ENCODE assay signal across 20 cellular contexts in the genomic region with DNA sequence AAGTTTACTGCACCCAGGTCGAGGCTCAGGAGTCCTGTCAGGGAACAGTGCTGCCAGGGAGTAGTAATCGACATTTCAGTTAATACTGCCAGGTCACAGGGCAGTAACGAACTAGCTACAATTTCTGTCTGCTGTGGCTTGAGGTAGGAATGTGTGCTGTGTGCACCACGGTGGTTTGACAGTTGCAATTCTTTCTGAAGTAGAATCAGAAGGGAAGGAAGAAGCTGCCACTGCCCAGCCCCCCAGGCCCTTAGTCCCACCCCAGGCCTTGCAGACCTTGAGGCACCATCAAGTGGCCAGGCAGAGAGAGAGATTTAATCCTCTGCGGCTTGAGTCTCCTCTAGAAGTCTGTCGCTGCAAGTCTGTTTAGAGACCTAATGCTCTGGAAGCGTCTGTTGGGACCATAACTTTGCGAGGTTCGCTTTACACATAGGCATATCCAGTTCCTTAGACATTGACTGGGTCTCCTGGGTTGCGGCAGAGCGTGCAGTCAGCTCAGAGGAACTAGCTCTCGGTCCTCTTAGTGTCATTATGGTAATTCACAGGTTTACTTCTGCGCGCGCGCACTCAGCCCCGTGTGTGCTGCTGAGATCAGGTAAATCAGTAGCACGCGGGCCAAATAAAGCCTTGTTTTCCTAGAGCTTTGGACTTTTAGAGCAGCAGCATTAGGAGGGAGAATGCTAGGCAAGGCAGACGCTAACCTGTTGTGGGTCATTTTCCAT. TPM values are rescaled to one million over a fixed set of nuclear protein-coding genes. Genes with fewer than 3 reads are reported as not detected.
DNase-seq lines count a peak whose midpoint lies in the region; ATAC-seq and TF ChIP-seq lines count a peak whose summit lies in the region.
"Had no signal": no experiment of that assay in that cellular context is flagged by ENCODE, and none has a peak within 500 bp of the region (broad histone marks: within the 10 kb centered on the region; RNA-seq: fewer than 3 reads in every experiment).

No MANE protein-coding gene starts in this region.

- WGBS in endodermal cell (ENCODE audit: insufficient coverage in 1 of 2, insufficient read length in 1 of 2), 2 experiments = 2 to 5% methylated on average over 17 to 20 of the region's 20 CpGs
- WGBS in suprapubic skin = 7% methylated on average over 20 of the region's 20 CpGs

- no peak for TF ChIP-seq EP300 in suprapubic skin (IDR thresholded peaks at IDR 0.05)

- H3K4me1 Mint-ChIP-seq in endodermal cell (peaks cover 51% of the 10 kb centered on the region), type B pancreatic cell (ENCODE audit: unreplicated experiment) (peaks cover 5% of the 10 kb centered on the region)
- H3K4me1 Mint-ChIP-seq: stimulated activated effector memory CD8-positive, alpha-beta T cell treated with anti-CD3 and anti-CD28 coated beads, Interleukin-12 subunit alpha, Interleukin-12 subunit beta, amount 100 ng/mL, for 72 hours had no signal

- H3K36me3 Mint-ChIP-seq in endodermal cell (ENCODE audit: low read depth) (no peaks in the 10 kb centered on the region), type B pancreatic cell (peaks cover 3% of the 10 kb centered on the region)
- H3K36me3 Mint-ChIP-seq: stimulated activated effector memory CD8-positive, alpha-beta T cell treated with anti-CD3 and anti-CD28 coated beads, Interleukin-12 subunit alpha, Interleukin-12 subunit beta, amount 100 ng/mL, for 72 hours had no signal

- H3K4me1 ChIP-seq in endodermal cell (ENCODE audit: control insufficient read depth, insufficient read depth, low read length) (peaks cover 21% of the 10 kb centered on the region), breast epithelium (no peaks in the 10 kb centered on the region), suprapubic skin (peaks cover 15% of the 10 kb centered on the region)

- intact Hi-C loops in breast epithelium (cut with DNase I; ENCODE audit: low total_unique reads) = no loop called here

- H3K27ac ChIP-seq in endodermal cell (ENCODE audit: low read depth, low read length) (no peak overlapping the region), breast epithelium (no peak overlapping the region), suprapubic skin (no peak overlapping the region)

- no peak overlapping the region for H3K9ac ChIP-seq in endodermal cell (ENCODE audit: extremely low read depth, low read length, poor library complexity, severe bottlenecking)

- H3K36me3 ChIP-seq in endodermal cell (ENCODE audit: control insufficient read depth, insufficient read depth, low read length) (no peaks in the 10 kb centered on the region), breast epithelium (no peaks in the 10 kb centered on the region), suprapubic skin (no peaks in the 10 kb centered on the region)

- no peak for TF ChIP-seq POLR2A in breast epithelium (IDR thresholded peaks at IDR 0.05)
- no peak for TF ChIP-seq POLR2A in suprapubic skin (IDR thresholded peaks at IDR 0.05)

- H3K4me3 ChIP-seq in endodermal cell (ENCODE audit: low read length) = peak overlapping the region; percentile 65
- H3K4me3 ChIP-seq in breast epithelium = no peak overlapping the region
- H3K4me3 ChIP-seq in suprapubic skin = no peak overlapping the region

- no peak overlapping the region for H3K27ac Mint-ChIP-seq in endodermal cell
- no peak overlapping the region for H3K27ac Mint-ChIP-seq in type B pancreatic cell
- H3K27ac Mint-ChIP-seq: CD4-positive, CD25-positive, alpha-beta regulatory T cell; dendritic cell treated with granulocyte-macrophage colony-stimulating factor and Interleukin-4, amounts not matched to agents 40 ng/mL and 50 ng/mL, for 4 days; HFFc6; stimulated activated effector memory CD8-positive, alpha-beta T cell treated with anti-CD3 and anti-CD28 coated beads, Interleukin-12 subunit alpha, Interleukin-12 subunit beta, amount 100 ng/mL, for 72 hours had no signal

- ATAC-seq in GM18861 (IDR thresholded peaks at IDR 0.05; ENCODE audit: unreplicated experiment) = no peak
- ATAC-seq: right cardiac atrium; stimulated activated effector memory CD8-positive, alpha-beta T cell treated with anti-CD3 and anti-CD28 coated beads, Interleukin-12 subunit alpha, Interleukin-12 subunit beta, amount 100 ng/mL, for 72 hours had no signal

- DNase-seq in NCI-H2107 (lab: John Stamatoyannopoulos, UW) (peak; percentile 82), NCI-H2107 treated with DMSO at 0.1 percent for 48 hours (lab: John Stamatoyannopoulos, UW; ENCODE audit: unreplicated experiment) (no peak), NCI-H2196 treated with DMSO at 0.1 percent for 48 hours (lab: John Stamatoyannopoulos, UW; ENCODE audit: unreplicated experiment) (peak; percentile 86), endodermal cell (peak; percentile 82), type B pancreatic cell (ENCODE audit: extremely low spot score, unreplicated experiment) (no peak), breast epithelium (ENCODE audit: low spot score in 2 of 2) (no peak), suprapubic skin (ENCODE audit: low spot score in 2 of 2) (no peak)
- DNase-seq: aorta; CD4-positive, CD25-positive, alpha-beta regulatory T cell; HFFc6; hypothalamus; mammary epithelial cell; right cardiac atrium; Right ventricle myocardium superior; stimulated activated CD4-positive, alpha-beta T cell treated with anti-CD3 and anti-CD28 coated beads, Interleukin-2, amount 100 ng/mL, for 48 hours had no signal

- TF ChIP-seq CTCF in endodermal cell (conservative IDR thresholded peaks at IDR 0.05) = no peak
- TF ChIP-seq CTCF in type B pancreatic cell (conservative IDR thresholded peaks at IDR 0.05) = no peak
- no peak for TF ChIP-seq CTCF in breast epithelium (IDR thresholded peaks at IDR 0.05)
- no peak for TF ChIP-seq CTCF in suprapubic skin (IDR thresholded peaks at IDR 0.05)

- H3K9me3 ChIP-seq in endodermal cell (ENCODE audit: control insufficient read depth, low read length) (no peaks in the 10 kb centered on the region), breast epithelium (no peaks in the 10 kb centered on the region), suprapubic skin (no peaks in the 10 kb centered on the region)

- H3K9me3 Mint-ChIP-seq in endodermal cell (no peaks in the 10 kb centered on the region), type B pancreatic cell (peaks cover 5% of the 10 kb centered on the region)
- H3K9me3 Mint-ChIP-seq: dendritic cell treated with granulocyte-macrophage colony-stimulating factor and Interleukin-4, amounts not matched to agents 40 ng/mL and 50 ng/mL, for 4 days; HFFc6; stimulated activated effector memory CD8-positive, alpha-beta T cell treated with anti-CD3 and anti-CD28 coated beads, Interleukin-12 subunit alpha, Interleukin-12 subunit beta, amount 100 ng/mL, for 72 hours had no signal

- peaks cover 95% of the 10 kb centered on the region for H3K27me3 Mint-ChIP-seq in endodermal cell (ENCODE audit: insufficient read depth)
- peaks cover 93% of the 10 kb centered on the region for H3K27me3 Mint-ChIP-seq in type B pancreatic cell

- peak overlapping the region; percentile 38 for H3K4me3 Mint-ChIP-seq in endodermal cell
- peak overlapping the region; percentile 52 for H3K4me3 Mint-ChIP-seq in type B pancreatic cell
- H3K4me3 Mint-ChIP-seq: CD4-positive, CD25-positive, alpha-beta regulatory T cell; dendritic cell treated with granulocyte-macrophage colony-stimulating factor and Interleukin-4, amounts not matched to agents 40 ng/mL and 50 ng/mL, for 4 days; HFFc6; stimulated activated effector memory CD8-positive, alpha-beta T cell treated with anti-CD3 and anti-CD28 coated beads, Interleukin-12 subunit alpha, Interleukin-12 subunit beta, amount 100 ng/mL, for 72 hours had no signal

- H3K27me3 ChIP-seq in endodermal cell (ENCODE audit: control insufficient read depth, insufficient read depth, low read length, poor library complexity, severe bottlenecking) = peaks cover 100% of the 10 kb centered on the region
- peaks cover 7 to 99% of the 10 kb centered on the region in 2 donors for H3K27me3 ChIP-seq in breast epithelium
- H3K27me3 ChIP-seq in suprapubic skin = peaks cover 99% of the 10 kb centered on the region

RNA-seq across cellular contexts. Expression of gene NKX2-1, which starts 9.8 kb away (rescaled TPM):
- total RNA-seq in endodermal cell (under 1 TPM; 0.31 to 0.62 TPM), type B pancreatic cell (ENCODE audit: low replicate concordance) (7.4 and 9.3 TPM in 2 replicates), breast epithelium (not detected), suprapubic skin (not detected)
- 0.25 TPM for polyA plus RNA-seq in endodermal cell (2013, experiment 1 of 2)
- 0.12 TPM for polyA plus RNA-seq in endodermal cell (2013, experiment 2 of 2)
- total RNA-seq: A172; aorta; CD4-positive, CD25-positive, alpha-beta regulatory T cell; HFFc6; mammary epithelial cell; MCF 10A; Right ventricle myocardium superior had no signal
- polyA plus RNA-seq: CD4-positive, CD25-positive, alpha-beta regulatory T cell; mammary epithelial cell; right cardiac atrium had no signal

Comparison
In these comparisons a context has a peak if more than half of its experiments do, and no peak if none do; other contexts are left out.
1. DNase-seq: peak in NCI-H2107 (single experiment), NCI-H2196 treated with DMSO at 0.1 percent for 48 hours (single experiment) and endodermal cell (single experiment); none in NCI-H2107 treated with DMSO at 0.1 percent for 48 hours (single experiment), type B pancreatic cell (single experiment), breast epithelium (0 of 2) and suprapubic skin (0 of 2).